9 cellular contexts compared by ENCODE assay signal in the genomic region with DNA sequence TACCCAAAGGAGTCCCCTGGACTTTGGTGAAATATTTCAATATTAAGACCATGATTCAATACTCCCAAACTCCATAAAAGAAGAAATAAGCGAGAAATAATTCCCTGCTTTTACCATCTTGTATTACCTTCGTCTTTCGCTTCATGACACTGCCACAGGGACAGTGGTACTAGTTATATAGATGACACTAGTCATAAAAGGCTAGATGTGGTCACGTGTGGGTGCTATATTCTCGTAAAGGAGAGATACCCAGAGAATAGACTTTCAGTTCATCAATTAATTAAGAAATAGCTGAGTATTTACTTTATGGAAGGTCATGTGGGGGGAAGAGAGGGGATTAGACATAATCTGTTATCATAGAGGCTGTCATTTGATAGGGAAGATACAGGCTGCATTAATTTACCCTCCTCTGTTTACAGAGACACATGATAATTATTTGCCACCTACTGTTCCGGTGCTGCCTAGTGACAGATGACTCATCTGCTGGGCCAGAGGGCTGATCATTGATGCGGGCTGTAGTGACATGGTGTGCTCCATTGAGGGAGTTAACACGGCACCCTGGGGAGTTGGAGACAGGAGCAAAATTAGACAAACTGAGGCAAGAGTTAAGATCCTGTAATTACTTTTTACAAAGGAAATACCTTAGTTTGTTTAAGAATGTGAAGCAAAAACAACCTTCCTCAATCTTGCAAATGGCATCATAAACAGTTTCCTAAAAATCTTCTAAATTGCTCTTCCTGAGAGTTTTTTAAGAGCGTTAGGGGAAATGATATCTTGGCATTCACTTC.
A peak's percentile ranks its signal among the peaks of the same experiment; 100 is the strongest.
DNase-seq lines count a peak whose midpoint lies in the region; ATAC-seq and TF ChIP-seq lines count a peak whose summit lies in the region.
"Had no signal": no experiment of that assay in that cellular context is flagged by ENCODE, and none has a peak within 500 bp of the region (broad histone marks: within the 10 kb centered on the region; RNA-seq: fewer than 3 reads in every experiment).

No MANE protein-coding gene starts in this region.

- peaks cover 9% of the 10 kb centered on the region for H3K4me1 ChIP-seq in muscle layer of colon (ENCODE audit: insufficient read depth, low read length)

- no peak for TF ChIP-seq CTCF in foreskin fibroblast (IDR thresholded peaks at IDR 0.05; ENCODE audit: low read depth, low read length)

- peaks cover 57% of the 10 kb centered on the region for H3K36me3 ChIP-seq in muscle layer of colon (ENCODE audit: insufficient read depth, low read length)

- peak overlapping the region; percentile 14 for H3K27ac ChIP-seq in muscle layer of colon (ENCODE audit: low read depth, low read length)

- DNase-seq in NCI-H146 treated with DMSO at 0.1 percent for 48 hours (lab: John Stamatoyannopoulos, UW; ENCODE audit: unreplicated experiment): peak; percentile 0
- no peak for DNase-seq in foreskin fibroblast
- no peak for DNase-seq in NCI-H2171 (lab: John Stamatoyannopoulos, UW)
- DNase-seq in mesenteric fat pad (ENCODE audit: low spot score): no peak
- no peak for DNase-seq in middle frontal gyrus (ENCODE audit: extremely low spot score, low spot score)
- DNase-seq: NCI-H526 treated with DMSO at 0.1 percent for 48 hours had no signal

- H3K4me3 ChIP-seq in muscle layer of colon (ENCODE audit: low read depth in 1 of 2, low read length in 2 of 2) (no peak overlapping the region), foreskin fibroblast (ENCODE audit: low read depth in 1 of 2, low read length in 2 of 2) (no peak overlapping the region)

- peak; percentile 82 for ATAC-seq in GM18502 (IDR thresholded peaks at IDR 0.05; ENCODE audit: poor library complexity, unreplicated experiment)
- ATAC-seq in GM21528 (IDR thresholded peaks at IDR 0.05; ENCODE audit: low FRiP score, unreplicated experiment): peak; percentile 75

- no peak overlapping the region for H3K9ac ChIP-seq in muscle layer of colon (ENCODE audit: low read length)

- H3K27me3 ChIP-seq in muscle layer of colon (ENCODE audit: control insufficient read depth in 1 of 2, insufficient read depth in 2 of 2, low read length in 2 of 2): no peaks in the 10 kb centered on the region

- H3K9me3 ChIP-seq in muscle layer of colon (ENCODE audit: low read length): no peaks in the 10 kb centered on the region
